8 cellular contexts compared by ENCODE assay signal in the genomic region with DNA sequence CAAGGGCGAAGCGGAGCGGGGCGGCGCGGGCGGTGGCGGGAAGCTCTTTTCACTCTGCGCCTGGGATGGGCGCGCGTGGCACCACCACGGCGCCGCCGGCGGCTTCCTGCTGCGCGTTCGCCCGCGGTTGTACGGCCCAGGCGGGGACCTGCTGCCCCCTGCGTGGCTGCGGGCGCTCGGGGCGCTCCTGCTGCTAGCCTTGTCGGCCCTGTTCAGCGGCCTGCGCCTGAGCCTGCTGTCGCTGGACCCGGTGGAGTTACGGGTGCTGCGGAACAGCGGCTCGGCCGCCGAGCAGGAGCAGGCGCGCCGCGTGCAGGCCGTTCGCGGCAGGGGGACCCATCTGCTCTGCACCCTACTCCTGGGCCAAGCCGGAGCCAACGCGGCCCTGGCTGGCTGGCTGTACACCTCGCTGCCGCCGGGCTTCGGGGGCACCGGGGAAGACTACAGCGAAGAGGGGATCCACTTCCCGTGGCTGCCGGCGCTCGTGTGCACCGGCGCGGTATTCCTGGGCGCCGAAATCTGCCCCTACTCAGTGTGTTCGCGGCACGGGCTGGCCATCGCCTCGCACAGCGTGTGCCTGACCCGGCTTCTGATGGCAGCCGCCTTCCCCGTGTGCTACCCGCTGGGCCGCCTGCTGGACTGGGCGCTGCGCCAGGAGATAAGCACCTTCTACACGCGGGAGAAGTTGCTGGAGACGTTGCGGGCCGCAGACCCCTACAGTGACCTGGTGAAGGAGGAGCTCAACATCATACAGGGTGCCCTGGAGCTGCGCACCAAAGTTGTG. TPM values are rescaled to one million over a fixed set of nuclear protein-coding genes. Genes with fewer than 3 reads are reported as not detected.
A peak's percentile ranks its signal among the peaks of the same experiment; 100 is the strongest.
DNase-seq lines count a peak whose midpoint lies in the region; ATAC-seq and TF ChIP-seq lines count a peak whose summit lies in the region.

No MANE protein-coding gene starts in this region.

- H3K27ac Mint-ChIP-seq in GM23338: no peak overlapping the region

- H3K4me1 ChIP-seq in GM23338 (ENCODE audit: insufficient read depth): no peaks in the 10 kb centered on the region
- H3K4me1 ChIP-seq in NT2/D1 (ENCODE audit: insufficient read depth, insufficient read length): peaks cover 4% of the 10 kb centered on the region
- H3K4me1 ChIP-seq in ectodermal cell (ENCODE audit: control insufficient read depth, insufficient read depth, low read length): no peaks in the 10 kb centered on the region
- H3K4me1 ChIP-seq in mucosa of rectum (ENCODE audit: control insufficient read depth in 2 of 2, insufficient read depth in 2 of 2, low read length in 2 of 2): peaks cover 0 to 3% of the 10 kb centered on the region in 2 donors

- H3K4me3 Mint-ChIP-seq in GM23338: peak overlapping the region; percentile 66

- DNase-seq in G401 (ENCODE audit: low spot score): peak; percentile 55
- DNase-seq in GM23338 (ENCODE audit: low spot score): peak; percentile 59
- DNase-seq in NT2/D1 (ENCODE audit: low read depth, low spot score): peak; percentile 18
- no peak for DNase-seq in hepatic stellate cell (ENCODE audit: low spot score)
- no peak for DNase-seq in SHP77 treated with DMSO at 0.1 percent for 48 hours (lab: John Stamatoyannopoulos, UW)

- no peak for TF ChIP-seq CTCF in GM23338 (conservative IDR thresholded peaks at IDR 0.05; ENCODE audit: low read depth in 2 of 2)

- peaks cover 4% of the 10 kb centered on the region; the same call in 1 of the 3 replicates for H3K9me3 Mint-ChIP-seq in GM23338

- H3K27me3 ChIP-seq in GM23338 (ENCODE audit: insufficient read depth): peaks cover 61% of the 10 kb centered on the region
- H3K27me3 ChIP-seq in NT2/D1 (ENCODE audit: insufficient read depth, insufficient read length): peaks cover 31% of the 10 kb centered on the region
- peaks cover 50% of the 10 kb centered on the region for H3K27me3 ChIP-seq in ectodermal cell (ENCODE audit: control insufficient read depth, insufficient read depth, low read length, poor library complexity, severe bottlenecking)
- H3K27me3 ChIP-seq in mucosa of rectum (ENCODE audit: control insufficient read depth in 2 of 2, insufficient read depth in 2 of 2, low read length in 2 of 2): peaks cover 13 to 27% of the 10 kb centered on the region in 2 donors

- no peaks in the 10 kb centered on the region for H3F3A ChIP-seq in GM23338 (replicated peaks; ENCODE audit: low read depth)

- H3K4me3 ChIP-seq in GM23338: peak overlapping the region; percentile 62
- H3K4me3 ChIP-seq in NT2/D1 (ENCODE audit: insufficient read length, low read depth): peak overlapping the region; percentile 71
- peak overlapping the region; percentile 52 for H3K4me3 ChIP-seq in ectodermal cell (ENCODE audit: insufficient read depth, low read depth, low read length)
- peak overlapping the region; percentile 59 to 60 for H3K4me3 ChIP-seq in mucosa of rectum (ENCODE audit: low read length in 2 of 2)

- H3K36me3 Mint-ChIP-seq in GM23338 (ENCODE audit: low read depth): peaks cover 4% of the 10 kb centered on the region; the same call in 1 of the 3 replicates

- peaks cover 2% of the 10 kb centered on the region for H4K20me1 ChIP-seq in GM23338 (replicated peaks; ENCODE audit: insufficient read depth)

- H3K79me2 ChIP-seq in GM23338 (replicated peaks; ENCODE audit: insufficient read depth): no peaks in the 10 kb centered on the region

- H3K27ac ChIP-seq in GM23338 (ENCODE audit: low read depth) (no peak overlapping the region), ectodermal cell (ENCODE audit: insufficient read depth, low read depth, low read length, poor library complexity, severe bottlenecking) (no peak overlapping the region), mucosa of rectum (ENCODE audit: low read depth in 2 of 2, low read length in 2 of 2) (no peak overlapping the region)

- peaks cover 27% of the 10 kb centered on the region for H3K27me3 Mint-ChIP-seq in GM23338 (ENCODE audit: insufficient read depth, low read depth, poor library complexity)

- no peaks in the 10 kb centered on the region for H3K36me3 ChIP-seq in GM23338 (ENCODE audit: insufficient read depth)
- H3K36me3 ChIP-seq in NT2/D1 (ENCODE audit: insufficient read depth, insufficient read length, low read length): no peaks in the 10 kb centered on the region
- H3K36me3 ChIP-seq in ectodermal cell (ENCODE audit: control insufficient read depth, insufficient read depth, low read length): no peaks in the 10 kb centered on the region
- H3K36me3 ChIP-seq in mucosa of rectum (ENCODE audit: control insufficient read depth in 2 of 2, insufficient read depth in 2 of 2, low read length in 2 of 2): no peaks in the 10 kb centered on the region

- no peaks in the 10 kb centered on the region for H3K9me2 ChIP-seq in GM23338 (ENCODE audit: insufficient read depth)

- peak overlapping the region; percentile 84 for H3K4me2 ChIP-seq in GM23338

- H2AFZ ChIP-seq in GM23338: peak overlapping the region; percentile 95

- peak; percentile 78 for ATAC-seq in GM23338
- no peak for ATAC-seq in GM19467 (IDR thresholded peaks at IDR 0.05; ENCODE audit: unreplicated experiment)

- no peaks in the 10 kb centered on the region for H3K9me3 ChIP-seq in NT2/D1 (ENCODE audit: insufficient read depth, low read length)
- no peaks in the 10 kb centered on the region for H3K9me3 ChIP-seq in ectodermal cell (ENCODE audit: control insufficient read depth, low read length)
- H3K9me3 ChIP-seq in mucosa of rectum (ENCODE audit: control insufficient read depth in 2 of 2, low read length in 2 of 2): no peaks in the 10 kb centered on the region

- H3K4me1 Mint-ChIP-seq in GM23338: peaks cover 2% of the 10 kb centered on the region; the same call in 2 of the 3 replicates

- H3K9ac ChIP-seq in NT2/D1 (ENCODE audit: insufficient read length, low read depth) (peak overlapping the region; percentile 72), mucosa of rectum (ENCODE audit: low read depth in 1 of 2, low read length in 2 of 2) (no peak overlapping the region)

- in situ Hi-C loops in G401 (cut with HindIII; ENCODE audit: low sequenced_read_pairs): no loop called here

- WGBS in ectodermal cell, 2 experiments: 9 to 10% methylated on average over 84 of the region's 84 CpGs

TF ChIP-seq in GM23338, 12 proteins besides CTCF, POLR2A, EP300 and RAD21 (continues in another document):
- peak; percentile 42 for TF ChIP-seq EZH2 (IDR thresholded peaks at IDR 0.05; ENCODE audit: low read depth, unreplicated experiment)
- TF ChIP-seq, protein P1, sequence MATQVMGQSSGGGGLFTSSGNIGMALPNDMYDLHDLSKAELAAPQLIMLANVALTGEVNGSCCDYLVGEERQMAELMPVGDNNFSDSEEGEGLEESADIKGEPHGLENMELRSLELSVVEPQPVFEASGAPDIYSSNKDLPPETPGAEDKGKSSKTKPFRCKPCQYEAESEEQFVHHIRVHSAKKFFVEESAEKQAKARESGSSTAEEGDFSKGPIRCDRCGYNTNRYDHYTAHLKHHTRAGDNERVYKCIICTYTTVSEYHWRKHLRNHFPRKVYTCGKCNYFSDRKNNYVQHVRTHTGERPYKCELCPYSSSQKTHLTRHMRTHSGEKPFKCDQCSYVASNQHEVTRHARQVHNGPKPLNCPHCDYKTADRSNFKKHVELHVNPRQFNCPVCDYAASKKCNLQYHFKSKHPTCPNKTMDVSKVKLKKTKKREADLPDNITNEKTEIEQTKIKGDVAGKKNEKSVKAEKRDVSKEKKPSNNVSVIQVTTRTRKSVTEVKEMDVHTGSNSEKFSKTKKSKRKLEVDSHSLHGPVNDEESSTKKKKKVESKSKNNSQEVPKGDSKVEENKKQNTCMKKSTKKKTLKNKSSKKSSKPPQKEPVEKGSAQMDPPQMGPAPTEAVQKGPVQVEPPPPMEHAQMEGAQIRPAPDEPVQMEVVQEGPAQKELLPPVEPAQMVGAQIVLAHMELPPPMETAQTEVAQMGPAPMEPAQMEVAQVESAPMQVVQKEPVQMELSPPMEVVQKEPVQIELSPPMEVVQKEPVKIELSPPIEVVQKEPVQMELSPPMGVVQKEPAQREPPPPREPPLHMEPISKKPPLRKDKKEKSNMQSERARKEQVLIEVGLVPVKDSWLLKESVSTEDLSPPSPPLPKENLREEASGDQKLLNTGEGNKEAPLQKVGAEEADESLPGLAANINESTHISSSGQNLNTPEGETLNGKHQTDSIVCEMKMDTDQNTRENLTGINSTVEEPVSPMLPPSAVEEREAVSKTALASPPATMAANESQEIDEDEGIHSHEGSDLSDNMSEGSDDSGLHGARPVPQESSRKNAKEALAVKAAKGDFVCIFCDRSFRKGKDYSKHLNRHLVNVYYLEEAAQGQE (IDR thresholded peaks at IDR 0.05; ENCODE audit: unreplicated experiment): no peak

RNA-seq across cellular contexts. Expression of a gene that starts 0.9 kb away (rescaled TPM):
- 0.37 and 0.81 TPM in 2 replicates for total RNA-seq in G401 (2014; rRNA removed; shearing (Covaris generic))
- 0.74 and 0.90 TPM in 2 replicates for total RNA-seq in GM23338 (2014; rRNA removed; shearing (Covaris generic))
- polyA plus RNA-seq in GM23338 (2016; fragmentation: Nextera tagmentation; extraction: Ambion mirVana): 0.37 and 0.52 TPM in 2 replicates
- polyA plus RNA-seq in ectodermal cell (2013, experiment 1 of 4): 0.48 TPM
- polyA plus RNA-seq in ectodermal cell (2013, experiment 2 of 4): 0.52 TPM
- polyA plus RNA-seq in ectodermal cell (2013, experiment 3 of 4): 0.21 TPM
- polyA plus RNA-seq in ectodermal cell (2013, experiment 4 of 4): 0.49 TPM

Comparison
In these comparisons a context has a peak if more than half of its experiments do, and no peak if none do; other contexts are left out.
1. DNase-seq: peak in G401 (single experiment), GM23338 (single experiment) and NT2/D1 (single experiment); none in hepatic stellate cell (single experiment) and SHP77 treated with DMSO at 0.1 percent for 48 hours (single experiment).
2. Peak in every context shown above with its lines, with median percentiles within 50 percentile points of each other: H3K4me3 ChIP-seq.